Comparison of ENCODE assay signal across 8 cellular contexts in the genomic region with DNA sequence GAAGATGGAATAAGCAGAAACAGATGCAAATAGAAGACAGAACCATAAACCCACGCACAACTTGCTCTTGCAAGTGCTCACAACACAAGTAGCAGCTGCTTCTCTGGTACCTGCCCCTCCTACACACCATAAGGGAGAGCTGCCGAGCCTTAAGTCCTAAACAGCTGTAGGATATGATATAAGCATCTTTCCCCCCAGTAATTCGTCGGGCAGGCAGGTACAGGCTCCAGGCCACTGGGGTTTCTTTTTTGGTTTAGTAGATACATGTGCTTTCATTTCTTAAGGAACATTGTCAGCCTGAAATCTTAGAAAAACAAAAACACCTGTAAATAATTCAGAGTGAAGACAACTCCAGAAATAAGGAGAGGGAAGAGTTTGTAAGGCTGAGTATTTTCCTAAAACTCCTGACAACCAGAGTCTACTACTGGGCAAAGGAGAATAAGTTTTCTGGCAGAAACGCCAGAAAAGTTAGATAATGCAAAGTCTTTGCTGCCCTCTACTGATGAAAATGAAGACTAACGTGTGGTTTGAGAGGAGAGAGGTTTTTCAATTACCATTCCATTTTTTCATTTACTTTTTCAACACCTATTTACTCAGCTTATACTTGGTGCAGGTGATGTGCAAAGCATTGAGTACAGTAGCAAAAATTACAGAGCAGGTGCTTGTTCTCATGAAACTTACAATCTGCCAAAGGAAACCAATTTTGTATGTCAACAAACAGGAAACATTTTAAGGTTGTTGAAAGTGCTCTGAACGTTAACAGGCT. TPM values are rescaled to one million over a fixed set of nuclear protein-coding genes. Genes with fewer than 3 reads are reported as not detected.
A peak's percentile ranks its signal among the peaks of the same experiment; 100 is the strongest.
DNase-seq lines count a peak whose midpoint lies in the region; ATAC-seq, FAIRE-seq and TF ChIP-seq lines count a peak whose summit lies in the region.

No MANE protein-coding gene starts in this region.

- no peaks in the 10 kb centered on the region for H3K27me3 ChIP-seq in Karpas-422 (ENCODE audit: low read length)
- H3K27me3 ChIP-seq in esophagus squamous epithelium = peaks cover 0 to 34% (median 0%) of the 10 kb centered on the region in 4 donors

- peak overlapping the region; percentile 15 for H3K4me2 ChIP-seq in Karpas-422 (ENCODE audit: low read depth, low read length, poor library complexity, severe bottlenecking)

- no peak overlapping the region for H3K4me3 ChIP-seq in Karpas-422 (ENCODE audit: low read length)
- H3K4me3 ChIP-seq in esophagus squamous epithelium = no peak overlapping the region

- H3K4me1 ChIP-seq in Karpas-422 (ENCODE audit: low read length) (0 out of 2 replicates have a peak, but pooled peaks cover 3% of the 10 kb centered on the region), esophagus squamous epithelium (peaks cover 0 to 6% (median 4%) of the 10 kb centered on the region in 3 donors)

- FAIRE-seq in D721Med (lab: Jason Lieb, UNC) = peak; percentile 87

- H3K27me3 Mint-ChIP-seq in nephron progenitor cell (ENCODE audit: low read depth, poor library complexity) = peaks cover 21% of the 10 kb centered on the region

- TF ChIP-seq POLR2A in esophagus squamous epithelium (IDR thresholded peaks at IDR 0.05) = no peak

- H3K36me3 ChIP-seq in Karpas-422 (ENCODE audit: insufficient read depth, low read length) = no peaks in the 10 kb centered on the region
- H3K36me3 ChIP-seq in esophagus squamous epithelium = no peaks in the 10 kb centered on the region

- no peak overlapping the region for H3K27ac ChIP-seq in Karpas-422 (ENCODE audit: low read length)
- no peak overlapping the region for H3K27ac ChIP-seq in esophagus squamous epithelium

- no peaks in the 10 kb centered on the region for H3K79me2 ChIP-seq in Karpas-422 (ENCODE audit: low read length)

- intact Hi-C loops in esophagus squamous epithelium (cut with DNase I) = loop anchor here (5.0 kb wide), 1 partner anchor 135 kb away; no protein-coding TSS in a partner anchor

- H4K20me1 ChIP-seq in Karpas-422 (ENCODE audit: insufficient read depth, low read depth, low read length) = no peaks in the 10 kb centered on the region

- TF ChIP-seq CTCF in D721Med (IDR thresholded peaks at IDR 0.05; ENCODE audit: insufficient read depth, missing control alignments) = peak; percentile 74
- peak; percentile 30 to 70 (median 51) for TF ChIP-seq CTCF in esophagus squamous epithelium (IDR thresholded peaks at IDR 0.05)
- TF ChIP-seq CTCF in nephron progenitor cell (IDR thresholded peaks at IDR 0.05) = peak; percentile 74

- ATAC-seq in GM19351 (IDR thresholded peaks at IDR 0.05; ENCODE audit: unreplicated experiment) = peak; percentile 76

- peaks cover 50% of the 10 kb centered on the region for H3K4me1 Mint-ChIP-seq in nephron progenitor cell

- no peak overlapping the region for H3K27ac Mint-ChIP-seq in nephron progenitor cell

- no peaks in the 10 kb centered on the region for H3K9me2 ChIP-seq in Karpas-422 (replicated peaks; ENCODE audit: insufficient read depth, low read length)

- H3K4me3 Mint-ChIP-seq in nephron progenitor cell = peak overlapping the region; percentile 7

- H3K36me3 Mint-ChIP-seq in nephron progenitor cell (ENCODE audit: low read depth) = no peaks in the 10 kb centered on the region

- no peak overlapping the region for H3K9ac ChIP-seq in Karpas-422 (ENCODE audit: low read length)

- WGBS in esophagus squamous epithelium, 2 donors = 26 to 28% methylated on average over 7 of the region's 7 CpGs

- no peak overlapping the region for H2AFZ ChIP-seq in Karpas-422 (ENCODE audit: low read length)

- H3K9me3 ChIP-seq in Karpas-422 (ENCODE audit: low read length) = no peaks in the 10 kb centered on the region
- H3K9me3 ChIP-seq in esophagus squamous epithelium = no peaks in the 10 kb centered on the region

- peaks cover 3% of the 10 kb centered on the region for H3K9me3 Mint-ChIP-seq in nephron progenitor cell

- DNase-seq in D721Med (ENCODE audit: insufficient read length, low spot score) = no peak
- DNase-seq in Karpas-422 = peak; percentile 82
- peak; percentile 15 to 29 for DNase-seq in SHP77 (lab: John Stamatoyannopoulos, UW)
- no peak for DNase-seq in esophagus squamous epithelium (lab: John Stamatoyannopoulos, UW)
- DNase-seq in nephron progenitor cell = peak; percentile 11
- DNase-seq in nucleus accumbens (lab: John Stamatoyannopoulos, UW) = no peak
- no peak for DNase-seq in amniotic stem cell (lab: John Stamatoyannopoulos, UW)

RNA-seq across cellular contexts. Expression of gene TCERG1, which starts 20.1 kb away (rescaled TPM):
- 72.9 and 144 TPM in 2 replicates for total RNA-seq in Karpas-422 (2014; rRNA removed; shearing (Covaris generic); ENCODE audit: low replicate concordance)
- total RNA-seq in esophagus squamous epithelium = 10 to 100 TPM; 43.4 to 92.7 (median 68.9) TPM

Comparison
In these comparisons a context has a peak if more than half of its experiments do, and no peak if none do; other contexts are left out.
1. DNase-seq: peak in Karpas-422 (single experiment), SHP77 (2 of 2) and nephron progenitor cell (single experiment); none in D721Med (single experiment), esophagus squamous epithelium (single experiment), nucleus accumbens (0 of 56) and amniotic stem cell (single experiment).
2. Peak in every context shown above with its lines, with median percentiles within 50 percentile points of each other: CTCF ChIP-seq.